Comparison of ENCODE assay signal across 8 cellular contexts in genomic region chr14:64880382-64881121, GRCh38. TPM values are rescaled to one million over a fixed set of nuclear protein-coding genes. Genes with fewer than 3 reads are reported as not detected.
A peak's percentile ranks its signal among the peaks of the same experiment; 100 is the strongest.
DNase-seq lines count a peak whose midpoint lies in the region; ATAC-seq and TF ChIP-seq lines count a peak whose summit lies in the region.

No MANE protein-coding gene starts in this region.

- TF ChIP-seq CTCF in HL-60 (IDR thresholded peaks at IDR 0.05; ENCODE audit: insufficient read depth, low read length) (no peak), RWPE1 (conservative IDR thresholded peaks at IDR 0.05; ENCODE audit: low read depth) (no peak), psoas muscle (IDR thresholded peaks at IDR 0.05) (no peak)

- peaks cover 17% of the 10 kb centered on the region for H3K4me1 ChIP-seq in psoas muscle
- H3K4me1 ChIP-seq in aorta (ENCODE audit: control insufficient read depth in 1 of 2, insufficient read depth in 2 of 2, low read length in 2 of 2): no peaks in the 10 kb centered on the region

- H3K36me3 ChIP-seq in psoas muscle (ENCODE audit: insufficient read depth in 1 of 2, low read depth in 1 of 2) (peaks cover 0 to 21% of the 10 kb centered on the region in 2 donors), aorta (ENCODE audit: control insufficient read depth in 1 of 2, insufficient read depth in 2 of 2, low read length in 1 of 2) (no peaks in the 10 kb centered on the region)

- CTCF ChIA-PET in RWPE1 (lab: Yijun Ruan, JAX): interaction anchor here (0.5 to 5.3 kb wide), 5 partner anchors 12 to 89 kb away, joined by 3 to 34 read pairs (median 6); no protein-coding TSS in a partner anchor

- WGBS in psoas muscle, 3 donors: 6 to 10% (median 9%) methylated on average over 42 of the region's 42 CpGs
- WGBS in aorta, 2 donors: 3 to 4% methylated on average over 39 to 42 of the region's 42 CpGs

- H3K27ac ChIP-seq in HL-60 (replicated peaks): no peak overlapping the region
- no peak overlapping the region for H3K27ac ChIP-seq in RWPE1
- H3K27ac ChIP-seq in psoas muscle: peak overlapping the region; percentile 98
- H3K27ac ChIP-seq in aorta (ENCODE audit: low read depth in 1 of 2, low read length in 2 of 2): no peak overlapping the region

- H3K27me3 ChIP-seq in HL-60 (ENCODE audit: insufficient read depth, poor library complexity, severe bottlenecking): peaks cover 3% of the 10 kb centered on the region
- H3K27me3 ChIP-seq in psoas muscle (ENCODE audit: insufficient read depth in 3 of 3, low read length in 2 of 3): no peaks in the 10 kb centered on the region
- peaks cover 0 to 1% of the 10 kb centered on the region in 2 donors for H3K27me3 ChIP-seq in aorta (ENCODE audit: control insufficient read depth in 1 of 2, insufficient read depth in 2 of 2, low read length in 1 of 2)

- no peaks in the 10 kb centered on the region for H3K9me3 ChIP-seq in psoas muscle
- no peaks in the 10 kb centered on the region for H3K9me3 ChIP-seq in aorta (ENCODE audit: control insufficient read depth, low read length)

- DNase-seq in ELF-1 (ENCODE audit: low read depth, low spot score) (peak; percentile 83), HL-60 (ENCODE audit: low read depth in 1 of 2, low spot score in 1 of 2) (peak in 1 of 2 experiments; percentile 3), RWPE1 (ENCODE audit: low spot score) (peak; percentile 30), left cardiac atrium (peak; percentile 46), psoas muscle (peak; percentile 44 to 62), aorta (peak; percentile 64 to 80)
- peak; percentile 71 for DNase-seq in activated naive CD4-positive, alpha-beta T cell treated with Interleukin-2 at 50 U/mL for 16 hours

- H3K4me3 ChIP-seq in HL-60 (replicated peaks; ENCODE audit: insufficient read depth, low read length) (peak overlapping the region; percentile 40), psoas muscle (peak overlapping the region; percentile 92), aorta (ENCODE audit: low read length in 2 of 2) (peak overlapping the region; percentile 63 to 94)

- ATAC-seq in left cardiac atrium: peak; percentile 76 to 88
- peak; percentile 33 to 47 (median 34) for ATAC-seq in psoas muscle
- ATAC-seq in aorta (ENCODE audit: low FRiP score): peak; percentile 79
- ATAC-seq in GM21786 (IDR thresholded peaks at IDR 0.05; ENCODE audit: unreplicated experiment): no peak

- intact Hi-C loops in left cardiac atrium (cut with DNase I) (no loop called here), psoas muscle (cut with DNase I) (no loop called here), aorta (cut with DNase I) (loop anchor here (10.0 kb wide), 1 partner anchor 206 kb away; no protein-coding TSS in a partner anchor)

- POLR2A ChIA-PET in RWPE1 (lab: Yijun Ruan, JAX; ENCODE audit: low non-redundant PET): interaction anchor here (0.7 kb wide), 2 partner anchors 11 to 377 kb away, joined by 3 to 4 read pairs; no protein-coding TSS in a partner anchor

RNA-seq across cellular contexts. Expression of gene SPTB, which starts 0.8 kb away (rescaled TPM):
- total RNA-seq in left cardiac atrium (10 to 100 TPM; 58.2 to 63.6 TPM), psoas muscle (100 to 1,000 TPM; 374 to 540 (median 492) TPM), aorta (1 to 10 TPM; 5.4 to 7.9 TPM)
- polyA plus RNA-seq in psoas muscle (100 to 1,000 TPM in 2 of 3 donors, 10 to 100 TPM in 1; 43.4 to 213 (median 153) TPM), aorta (1 to 10 TPM; 1.1 to 1.5 TPM)

RNA-seq across cellular contexts. Expression of gene CHURC1, which starts 33.7 kb away (rescaled TPM):
- total RNA-seq in left cardiac atrium (10 to 100 TPM; 89.1 to 97.4 TPM), psoas muscle (100 to 1,000 TPM in 2 of 4 donors, 10 to 100 TPM in 2; 77.9 to 112 (median 94.1) TPM), aorta (10 to 100 TPM; 75.6 to 80.4 TPM)
- polyA plus RNA-seq in psoas muscle (10 to 100 TPM; 31.4 to 67.7 (median 53.4) TPM), aorta (100 to 1,000 TPM in 1 of 2 donors, 10 to 100 TPM in 1; 76.4 to 106 TPM)

Comparison
In these comparisons a context has a peak if more than half of its experiments do, and no peak if none do; other contexts are left out.
1. H3K4me3 ChIP-seq: peak in every context shown above with its lines; median percentile 92 in psoas muscle; 78 in aorta; 40 in HL-60.
2. RNA of gene SPTB, which starts 0.8 kb away (total RNA-seq): 374 to 540 TPM in psoas muscle and 58.2 to 63.6 TPM in left cardiac atrium; 5.4 to 7.9 TPM in aorta; every median in the first group is over 4 times any median in the second.
3. intact Hi-C loops: an anchor here in aorta (10.0 kb wide); none called in left cardiac atrium and psoas muscle.